17 cellular contexts compared by ENCODE assay signal in genomic region chr2:229869226-229869625, GRCh38. TPM values are rescaled to one million over a fixed set of nuclear protein-coding genes. Genes with fewer than 3 reads are reported as not detected.
A peak's percentile ranks its signal among the peaks of the same experiment; 100 is the strongest.
DNase-seq lines count a peak whose midpoint lies in the region; ATAC-seq and TF ChIP-seq lines count a peak whose summit lies in the region.
"Had no signal": no experiment of that assay in that cellular context is flagged by ENCODE, and none has a peak within 500 bp of the region (broad histone marks: within the 10 kb centered on the region; RNA-seq: fewer than 3 reads in every experiment).

No MANE protein-coding gene starts in this region.

- peak; percentile 8 for DNase-seq in NCI-H510A (lab: John Stamatoyannopoulos, UW)
- no peak for DNase-seq in NCI-H510A treated with DMSO at 0.1 percent for 48 hours (lab: John Stamatoyannopoulos, UW)
- DNase-seq in GM13977 (ENCODE audit: low spot score), result peak; percentile 53
- DNase-seq in T-helper 17 cell, result no peak
- DNase-seq in nephron progenitor cell, result no peak
- DNase-seq in NCI-H1048 (lab: John Stamatoyannopoulos, UW), result no peak
- DNase-seq in central memory CD4-positive, alpha-beta T cell, result no peak
- DNase-seq: activated CD4-positive, alpha-beta T cell treated with anti-CD3 and anti-CD28 coated beads for 4 hours; activated naive CD4-positive, alpha-beta T cell treated with Interleukin-2 at 50 U/mL for 16 hours; DMS153; kidney; mesenchymal stem cell; NCI-H82; Peyer's patch; SK-N-SH had no signal

- in situ Hi-C loops in GM13977 (cut with MboI; ENCODE audit: low pct_unique_long_range_greater_than_20kb, low sequenced_read_pairs, unreplicated experiment), result no loop called here

- peaks cover 48% of the 10 kb centered on the region for H3K4me1 Mint-ChIP-seq in T-helper 17 cell
- H3K4me1 Mint-ChIP-seq in nephron progenitor cell, result peaks cover 9% of the 10 kb centered on the region

- TF ChIP-seq CTCF in GM13977 (IDR thresholded peaks at IDR 0.05; ENCODE audit: extremely low read depth, insufficient read depth, missing control alignments) (no peak), nephron progenitor cell (IDR thresholded peaks at IDR 0.05) (no peak)

- H3K27ac Mint-ChIP-seq in T-helper 17 cell (peak overlapping the region; percentile 72), nephron progenitor cell (peak overlapping the region; percentile 28)

- H3K27me3 Mint-ChIP-seq in T-helper 17 cell, result no peaks in the 10 kb centered on the region
- no peaks in the 10 kb centered on the region for H3K27me3 Mint-ChIP-seq in nephron progenitor cell (ENCODE audit: low read depth, poor library complexity)

- H3K36me3 Mint-ChIP-seq in T-helper 17 cell (ENCODE audit: low read depth), result peaks cover 3% of the 10 kb centered on the region
- H3K36me3 Mint-ChIP-seq in nephron progenitor cell (ENCODE audit: low read depth), result peaks cover 37% of the 10 kb centered on the region

- H3K4me3 Mint-ChIP-seq in T-helper 17 cell (no peak overlapping the region), nephron progenitor cell (no peak overlapping the region)

- ATAC-seq in T-helper 17 cell (no peak), esophagus mucosa (no peak)

- no peaks in the 10 kb centered on the region for H3K9me3 ChIP-seq in T-helper 17 cell (ENCODE audit: control insufficient read depth, low read length, poor library complexity, severe bottlenecking)
- H3K9me3 ChIP-seq: HAP-1, Peyer's patch, SK-N-SH had no signal

- H3K9me3 Mint-ChIP-seq in nephron progenitor cell, result no peaks in the 10 kb centered on the region

RNA-seq across cellular contexts. Expression of gene TRIP12, which starts 52.6 kb away (rescaled TPM):
- total RNA-seq in T-helper 17 cell (100 to 1,000 TPM; 179 to 202 TPM), esophagus mucosa (150 TPM)

RNA-seq across cellular contexts. Expression of gene FBXO36, which starts 53.1 kb away (rescaled TPM):
- total RNA-seq in T-helper 17 cell, result under 1 TPM; 0.75 to 0.83 TPM
- 1.8 TPM for total RNA-seq in esophagus mucosa

Comparison
In these comparisons a context has a peak if more than half of its experiments do, and no peak if none do; other contexts are left out.
1. DNase-seq: peak in NCI-H510A (single experiment) and GM13977 (single experiment); none in NCI-H510A treated with DMSO at 0.1 percent for 48 hours (single experiment), T-helper 17 cell (0 of 3), nephron progenitor cell (single experiment), NCI-H1048 (single experiment) and central memory CD4-positive, alpha-beta T cell (single experiment).